ENCODE assay signal across 16 cellular contexts in the genomic region with DNA sequence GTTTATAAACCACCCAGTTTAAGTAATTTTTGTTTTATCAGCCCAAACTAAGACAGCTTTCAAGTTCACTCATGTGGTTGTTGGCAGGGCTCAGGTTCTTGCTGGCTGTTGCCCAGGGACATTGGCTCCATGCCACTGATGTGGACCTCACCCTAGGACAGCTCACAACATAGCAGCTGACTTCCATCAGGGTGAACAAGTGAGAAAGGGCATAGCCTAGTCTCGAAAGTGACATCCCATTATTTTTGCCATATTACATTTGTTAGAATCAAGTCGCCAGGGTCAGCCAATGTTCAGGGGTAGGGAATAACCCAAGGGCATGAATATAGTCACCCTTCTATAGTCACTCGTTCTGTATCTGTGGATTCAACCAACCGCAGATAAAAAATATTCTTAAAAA. TPM values are rescaled to one million over a fixed set of nuclear protein-coding genes. Genes with fewer than 3 reads are reported as not detected.
DNase-seq lines count a peak whose midpoint lies in the region; ATAC-seq and TF ChIP-seq lines count a peak whose summit lies in the region.
"Had no signal": no experiment of that assay in that cellular context is flagged by ENCODE, and none has a peak within 500 bp of the region (broad histone marks: within the 10 kb centered on the region; RNA-seq: fewer than 3 reads in every experiment).

No MANE protein-coding gene starts in this region.

- in situ Hi-C loops in Caki2 (cut with HindIII; ENCODE audit: low pct_unique_long_range_greater_than_20kb, low sequenced_read_pairs): no loop called here

- no peak overlapping the region for H3K4me3 ChIP-seq in cardiac fibroblast (replicated peaks in 1 of 2; ENCODE audit: low read depth in 2 of 2, low read length in 2 of 2)
- H3K4me3 ChIP-seq: BLaER1 treated with 17β-estradiol and CSF1 and Interleukin-3, amounts not matched to agents 10 nM and 100 nM had no signal

- H3K36me3 Mint-ChIP-seq in activated naive CD4-positive, alpha-beta T cell treated with anti-CD3 and anti-CD28 coated beads, Interleukin-2, amount 50 U/mL, for 72 hours: no peaks in the 10 kb centered on the region

- TF ChIP-seq CTCF in cardiac fibroblast (IDR thresholded peaks at IDR 0.05; ENCODE audit: low read depth, low read length): no peak

- DNase-seq in Caki2 (ENCODE audit: low read depth) (peak; percentile 16), M059J (ENCODE audit: low read depth) (peak; percentile 66), cardiac fibroblast (ENCODE audit: low read depth in 2 of 2) (peak; percentile 86 to 91), myocyte (ENCODE audit: low read depth) (peak; percentile 60), NCI-H748 treated with DMSO at 0.1 percent for 48 hours (lab: John Stamatoyannopoulos, UW) (no peak)
- DNase-seq in stimulated activated CD4-positive, alpha-beta T cell treated with anti-CD3 and anti-CD28 coated beads, Interleukin-1b, Interleukin-23, amount 100 ng/mL, for 48 hours: no peak
- DNase-seq in activated naive CD4-positive, alpha-beta T cell treated with anti-CD3 and anti-CD28 coated beads, Interleukin-2, amount 50 U/mL, for 72 hours (ENCODE audit: low spot score in 2 of 2): no peak
- DNase-seq: activated CD4-positive, alpha-beta memory T cell treated with anti-CD3 and anti-CD28 coated beads, Interleukin-2, amount 10 ng/mL, durations not matched to agents 7 days and 5 days; activated effector memory CD4-positive, alpha-beta T cell treated with Interleukin-2 at 50 U/mL for 16 hours; DMS79 treated with DMSO at 0.1 percent for 48 hours; NCI-H345; stimulated activated naive CD8-positive, alpha-beta T cell treated with anti-CD3 and anti-CD28 coated beads, Interleukin-15, Interleukin-2, amounts not matched to agents 100 U/mL and 50 U/mL, for 24 hours had no signal

- no peak for ATAC-seq in HG03520 (IDR thresholded peaks at IDR 0.05; ENCODE audit: unreplicated experiment)
- ATAC-seq in activated naive CD4-positive, alpha-beta T cell treated with anti-CD3 and anti-CD28 coated beads, Interleukin-2, amount 50 U/mL, for 72 hours: no peak
- ATAC-seq: Panc1; stimulated activated naive CD8-positive, alpha-beta T cell treated with anti-CD3 and anti-CD28 coated beads, Interleukin-15, Interleukin-2, amounts not matched to agents 100 U/mL and 50 U/mL, for 24 hours had no signal

- no peak overlapping the region for H3K27ac Mint-ChIP-seq in activated naive CD4-positive, alpha-beta T cell treated with anti-CD3 and anti-CD28 coated beads, Interleukin-2, amount 50 U/mL, for 72 hours
- H3K27ac Mint-ChIP-seq: activated CD4-positive, alpha-beta memory T cell treated with anti-CD3 and anti-CD28 coated beads, Interleukin-2, amount 10 ng/mL, durations not matched to agents 7 days and 5 days had no signal

- H3K9me3 Mint-ChIP-seq in activated naive CD4-positive, alpha-beta T cell treated with anti-CD3 and anti-CD28 coated beads, Interleukin-2, amount 50 U/mL, for 72 hours: no peaks in the 10 kb centered on the region
- H3K9me3 Mint-ChIP-seq: activated CD4-positive, alpha-beta memory T cell treated with anti-CD3 and anti-CD28 coated beads, Interleukin-2, amount 10 ng/mL, durations not matched to agents 7 days and 5 days; central memory CD8-positive, alpha-beta T cell had no signal

RNA-seq across cellular contexts. Expression of gene CWC22, which starts 10.7 kb away (rescaled TPM):
- 4.9 and 6.8 TPM in 2 replicates for total RNA-seq in Caki2 (2014; rRNA removed; shearing (Covaris generic); ENCODE audit: low replicate concordance)
- 10.9 and 15.9 TPM in 2 replicates for total RNA-seq in M059J (2014; rRNA removed; shearing (Covaris generic))
- 13.9 and 15.5 TPM in 2 replicates for total RNA-seq in myocyte
- 4.8 TPM for polyA plus RNA-seq in myocyte (2012)
- total RNA-seq in activated naive CD4-positive, alpha-beta T cell treated with anti-CD3 and anti-CD28 coated beads, Interleukin-2, amount 50 U/mL, for 72 hours: 10 to 100 TPM; 21.4 to 23.4 TPM

Comparison
In these comparisons a context has a peak if more than half of its experiments do, and no peak if none do; other contexts are left out.
1. DNase-seq: peak in Caki2 (single experiment), M059J (single experiment), cardiac fibroblast (2 of 2) and myocyte (single experiment); none in stimulated activated CD4-positive, alpha-beta T cell treated with anti-CD3 and anti-CD28 coated beads, Interleukin-1b, Interleukin-23, amount 100 ng/mL, for 48 hours (single experiment), NCI-H748 treated with DMSO at 0.1 percent for 48 hours (single experiment) and activated naive CD4-positive, alpha-beta T cell treated with anti-CD3 and anti-CD28 coated beads, Interleukin-2, amount 50 U/mL, for 72 hours (0 of 2).